ENCODE assay signal across 8 cellular contexts in the genomic region with DNA sequence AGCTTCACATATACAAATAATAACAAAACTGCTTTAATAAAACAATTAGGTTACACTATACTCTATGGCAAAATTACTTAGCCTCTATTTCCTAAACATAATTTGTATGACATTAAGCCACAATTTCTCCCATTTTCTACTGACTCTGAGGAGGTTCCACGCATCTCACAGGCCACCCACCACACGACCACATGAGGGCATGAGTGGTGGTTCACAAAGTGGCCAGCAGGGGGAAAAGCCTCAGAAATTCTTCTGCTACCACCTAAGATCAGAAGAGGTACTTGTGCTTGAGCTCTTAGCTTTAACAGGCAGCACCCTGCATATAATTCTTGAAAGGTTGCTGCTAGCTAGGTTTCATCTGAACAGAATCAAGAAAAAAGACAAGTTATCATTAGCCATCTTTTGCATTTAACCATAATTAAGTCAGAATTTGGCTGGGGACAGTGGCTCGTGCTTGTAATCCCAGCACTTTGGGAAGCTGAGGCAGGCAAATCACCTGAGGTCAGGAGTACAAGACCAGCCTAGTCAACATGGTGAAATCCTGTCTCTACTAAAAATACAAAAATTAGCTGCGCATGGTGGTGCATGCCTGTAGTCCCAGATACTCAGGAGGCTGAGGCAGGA. TPM values are rescaled to one million over a fixed set of nuclear protein-coding genes. Genes with fewer than 3 reads are reported as not detected.
DNase-seq lines count a peak whose midpoint lies in the region; TF ChIP-seq lines count a peak whose summit lies in the region.

No MANE protein-coding gene starts in this region.

- TF ChIP-seq CTCF in HEK293 (tag by site-specific recombination; IDR thresholded peaks at IDR 0.05) (no peak), astrocyte of the spinal cord (IDR thresholded peaks at IDR 0.05; ENCODE audit: low read depth, low read length) (peak; percentile 91)

- in situ Hi-C loops in astrocyte of the spinal cord (cut with HindIII; ENCODE audit: low sequenced_read_pairs), result no loop called here

- DNase-seq in NCI-H146 (lab: John Stamatoyannopoulos, UW) (peak; percentile 16), NCI-H146 treated with DMSO at 0.1 percent for 48 hours (lab: John Stamatoyannopoulos, UW; ENCODE audit: unreplicated experiment) (no peak), MG63 (peak; percentile 48), T-helper 9 cell (peak; percentile 72), astrocyte of the spinal cord (ENCODE audit: low read depth, low spot score) (peak; percentile 65), kidney tubule cell (ENCODE audit: low spot score) (peak; percentile 67)
- peak in 2 of 3 donors; percentile 48 to 61 for DNase-seq in stimulated activated CD4-positive, alpha-beta T cell treated with anti-CD3 and anti-CD28 coated beads, TNF-alpha, amount 100 ng/mL, for 1 hour (ENCODE audit: low read depth in 3 of 3, low spot score in 1 of 3)

- POLR2A ChIA-PET in HEK293 (lab: Yijun Ruan, JAX), result interaction anchor here (0.6 kb wide), 1 partner anchor 874 kb away, joined by 8 read pairs; no protein-coding TSS in a partner anchor

- H3K9me3 ChIP-seq in HEK293 (ENCODE audit: control insufficient read depth, insufficient read depth, low read depth, low read length), result no peaks in the 10 kb centered on the region
- no peaks in the 10 kb centered on the region for H3K9me3 ChIP-seq in MG63

- H3K36me3 ChIP-seq in HEK293 (ENCODE audit: control insufficient read depth in 2 of 2, insufficient read depth in 1 of 2, low read length in 2 of 2) (peaks cover 0 to 11% of the 10 kb centered on the region in 2 experiments; a peak in 1 of 3 replicates), MG63 (peaks cover 27% of the 10 kb centered on the region)

- H3K27me3 ChIP-seq in MG63, result no peaks in the 10 kb centered on the region

- H3K4me3 ChIP-seq in HEK293 (ENCODE audit: low read depth, low read length) (no peak overlapping the region), MG63 (no peak overlapping the region), astrocyte of the spinal cord (ENCODE audit: low read depth, low read length) (no peak overlapping the region)

- H3K4me1 ChIP-seq in HEK293 (ENCODE audit: control insufficient read depth, insufficient read depth, low read length), result no peaks in the 10 kb centered on the region

- CTCF ChIA-PET in HEK293 (lab: Yijun Ruan, JAX), result interaction anchor here (0.6 to 3.4 kb wide), 18 partner anchors 9 to 1244 kb away, joined by 3 to 34 read pairs (median 4); a partner anchor contains a TSS

- H3K27ac ChIP-seq in HEK293 (ENCODE audit: extremely low read depth, low read depth, low read length), result no peak overlapping the region

TF ChIP-seq in HEK293, 187 proteins besides CTCF, POLR2A, EP300 and RAD21:
- peak; percentile 25; the same call in 1 of the 2 replicates for TF ChIP-seq ZNF654 (tag by site-specific recombination; IDR thresholded peaks at IDR 0.05; ENCODE audit: low read depth)
- TF ChIP-seq OSR2 (tag by site-specific recombination; IDR thresholded peaks at IDR 0.05), result no peak
- TF ChIP-seq GLIS2 (tag by site-specific recombination; IDR thresholded peaks at IDR 0.05), result no peak

RNA-seq across cellular contexts. Expression of a gene that starts 7.7 kb away (rescaled TPM):
- total RNA-seq in MG63 (2014; rRNA removed; shearing (Covaris generic); ENCODE audit: low replicate concordance), result 1.1 and 3.5 TPM in 2 replicates

RNA-seq across cellular contexts. Expression of a gene that starts 10.9 kb away (rescaled TPM):
- 56.1 and 70.7 TPM in 2 replicates for total RNA-seq in MG63 (2014; rRNA removed; shearing (Covaris generic); ENCODE audit: low replicate concordance)

RNA-seq across cellular contexts. Expression of a gene that starts 54.5 kb away (rescaled TPM):
- 0.92 TPM in 1 of 2 replicates, not detected in the other for total RNA-seq in MG63 (2014; rRNA removed; shearing (Covaris generic); ENCODE audit: low replicate concordance)
